17 cellular contexts compared by ENCODE assay signal in the genomic region with DNA sequence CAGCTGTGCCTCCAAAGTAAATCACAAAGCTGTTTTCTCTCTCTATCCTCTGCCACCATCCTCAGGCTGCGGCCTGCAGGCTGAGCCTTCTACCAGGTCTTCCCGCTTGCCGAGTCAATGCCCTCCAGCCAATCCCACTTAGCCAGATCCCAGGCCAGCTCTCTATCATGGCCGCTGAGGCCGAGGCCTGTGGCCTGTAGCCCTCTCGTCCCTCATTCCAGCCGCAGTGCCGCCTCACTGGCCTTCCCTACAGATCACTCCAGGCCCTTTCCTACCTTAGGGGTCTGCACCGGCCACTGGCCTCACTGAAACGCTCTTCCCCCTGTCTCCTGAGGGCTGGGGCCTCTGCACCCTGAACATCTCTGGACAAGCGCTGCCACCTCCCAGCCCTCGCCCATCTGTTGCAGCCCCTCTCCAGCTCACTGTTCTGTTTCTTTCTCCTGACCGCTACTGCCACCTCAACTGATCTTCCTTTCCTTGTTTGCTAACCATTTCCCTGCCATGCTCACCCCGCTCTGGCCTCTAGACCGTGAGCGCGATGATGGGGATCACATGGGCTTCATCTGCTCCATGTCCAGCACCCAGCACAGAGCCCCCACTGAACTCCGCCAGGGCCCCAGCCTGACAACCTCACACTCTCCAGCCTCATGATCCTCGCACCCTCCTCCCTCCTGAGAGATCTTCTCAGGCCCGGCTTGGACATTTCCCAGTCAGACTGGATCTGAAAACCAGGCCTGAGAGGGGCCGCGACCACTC. TPM values are rescaled to one million over a fixed set of nuclear protein-coding genes. Genes with fewer than 3 reads are reported as not detected.
DNase-seq lines count a peak whose midpoint lies in the region; ATAC-seq and TF ChIP-seq lines count a peak whose summit lies in the region.
"Had no signal": no experiment of that assay in that cellular context is flagged by ENCODE, and none has a peak within 500 bp of the region (broad histone marks: within the 10 kb centered on the region; RNA-seq: fewer than 3 reads in every experiment).

No MANE protein-coding gene starts in this region.

- H3K23ac ChIP-seq in mesenchymal stem cell (ENCODE audit: low read length in 2 of 2) = no peak overlapping the region

- no peak overlapping the region for H2BK5ac ChIP-seq in mesenchymal stem cell (ENCODE audit: low read depth, low read length, poor library complexity, severe bottlenecking)

- H3K18ac ChIP-seq in mesenchymal stem cell (ENCODE audit: low read depth in 1 of 2, low read length in 2 of 2) = no peak overlapping the region

- no peak overlapping the region for H3K4me3 Mint-ChIP-seq in brain
- H3K4me3 Mint-ChIP-seq in stimulated activated naive B cell treated with anti-CD40 and anti-IgM and Interleukin-4, amounts not matched to agents 10 μg/mL and 1 μg/mL and 100 μg/mL, for 72 hours = no peak overlapping the region
- H3K4me3 Mint-ChIP-seq: activated naive CD8-positive, alpha-beta T cell treated with anti-CD3 and anti-CD28 coated beads, Interleukin-2, amount 10 ng/mL, durations not matched to agents 7 days and 5 days; CD14-positive monocyte; natural killer cell had no signal

- no peak for ATAC-seq in stimulated activated naive B cell treated with anti-CD40 and anti-IgM and Interleukin-4, amounts not matched to agents 10 μg/mL and 1 μg/mL and 100 μg/mL, for 72 hours (replicated peaks)
- ATAC-seq: natural killer cell, PC-3 had no signal

- H3K4me2 ChIP-seq in mesenchymal stem cell (ENCODE audit: low read length, poor library complexity, severe bottlenecking) = no peak overlapping the region
- H3K4me2 ChIP-seq in mammary epithelial cell (ENCODE audit: insufficient read depth, low read depth, low read length) = no peak overlapping the region

- no peak overlapping the region for H3K4ac ChIP-seq in mesenchymal stem cell (ENCODE audit: low read depth in 1 of 2, low read length in 2 of 2)

- H2BK15ac ChIP-seq in mesenchymal stem cell (ENCODE audit: low read depth, poor library complexity, severe bottlenecking) = peak overlapping the region; percentile 13

- no peaks in the 10 kb centered on the region for H3K9me3 ChIP-seq in NT2/D1 (ENCODE audit: insufficient read depth, low read length)
- H3K9me3 ChIP-seq in mesenchymal stem cell (ENCODE audit: control insufficient read depth, low read length) = no peaks in the 10 kb centered on the region
- no peaks in the 10 kb centered on the region for H3K9me3 ChIP-seq in mammary epithelial cell (replicated peaks; ENCODE audit: insufficient read depth, low read length)
- H3K9me3 ChIP-seq: thoracic aorta had no signal

- H4K8ac ChIP-seq in mesenchymal stem cell (ENCODE audit: low read length) = peak overlapping the region; percentile 39

- H3K9ac ChIP-seq in NT2/D1 (ENCODE audit: insufficient read length, low read depth) (peak overlapping the region; percentile 36), mesenchymal stem cell (ENCODE audit: low read length) (no peak overlapping the region), mammary epithelial cell (ENCODE audit: insufficient read depth, low read length) (no peak overlapping the region)

- H2AFZ ChIP-seq in mesenchymal stem cell (ENCODE audit: low read depth, low read length) (no peak overlapping the region), mammary epithelial cell (ENCODE audit: low read depth, low read length) (no peak overlapping the region)

- H4K20me1 ChIP-seq in mammary epithelial cell (ENCODE audit: insufficient read depth, low read length) = no peaks in the 10 kb centered on the region

- H3K27me3 ChIP-seq in NT2/D1 (ENCODE audit: insufficient read depth, insufficient read length) (no peaks in the 10 kb centered on the region), mesenchymal stem cell (ENCODE audit: control insufficient read depth in 1 of 2, insufficient read depth in 1 of 2, low read length in 2 of 2) (no peaks in the 10 kb centered on the region), mammary epithelial cell (ENCODE audit: insufficient read depth, low read length) (no peaks in the 10 kb centered on the region)

- BruUV-seq in mammary epithelial cell (replicated peaks; lab: Mats Ljungman, UMichigan) = no TSS peak

- H3K4me3 ChIP-seq in NT2/D1 (ENCODE audit: insufficient read length, low read depth) = no peak overlapping the region
- H3K4me3 ChIP-seq in mesenchymal stem cell (ENCODE audit: insufficient read depth in 1 of 2, low read depth in 1 of 2, low read length in 2 of 2) = no peak overlapping the region
- no peak overlapping the region for H3K4me3 ChIP-seq in mammary epithelial cell (replicated peaks in 1 of 3; ENCODE audit: insufficient read depth in 1 of 3, low read depth in 2 of 3, low read length in 3 of 3)
- H3K4me3 ChIP-seq: thoracic aorta had no signal

- peak overlapping the region in 1 of 2 experiments; percentile 7 for H2BK12ac ChIP-seq in mesenchymal stem cell (ENCODE audit: low read length in 2 of 2)

- H2BK120ac ChIP-seq in mesenchymal stem cell (ENCODE audit: low read depth, low read length) = peak overlapping the region; percentile 39

- dilution Hi-C loops in mammary epithelial cell (cut with HindIII; ENCODE audit: low sequenced_read_pairs) = loop anchor here (25.0 kb wide), 1 partner anchor 178 kb away; a partner anchor contains a TSS

- peaks cover 60% of the 10 kb centered on the region for H3K79me2 ChIP-seq in mammary epithelial cell (ENCODE audit: insufficient read depth, low read length)

- TF ChIP-seq CTCF in brain (conservative IDR thresholded peaks at IDR 0.05) (no peak), mammary epithelial cell (conservative IDR thresholded peaks at IDR 0.05 in 1 of 2, IDR thresholded peaks at IDR 0.05 in 1 of 2; ENCODE audit: extremely low read depth in 1 of 2, insufficient read depth in 1 of 2, low read depth in 1 of 2, low read length in 2 of 2) (no peak)

- peak overlapping the region in 4 of 5 experiments; percentile 0 to 52 (median 32) for H3K27ac Mint-ChIP-seq in brain
- peak overlapping the region; percentile 43 for H3K27ac Mint-ChIP-seq in stimulated activated naive B cell treated with anti-CD40 and anti-IgM and Interleukin-4, amounts not matched to agents 10 μg/mL and 1 μg/mL and 100 μg/mL, for 72 hours
- H3K27ac Mint-ChIP-seq: activated naive CD8-positive, alpha-beta T cell treated with anti-CD3 and anti-CD28 coated beads, Interleukin-2, amount 10 ng/mL, durations not matched to agents 7 days and 5 days had no signal

- H3K27ac ChIP-seq in mesenchymal stem cell (ENCODE audit: low read length, poor library complexity, severe bottlenecking) (no peak overlapping the region), mammary epithelial cell (ENCODE audit: insufficient read depth, low read depth, low read length) (no peak overlapping the region)
- H3K27ac ChIP-seq: thoracic aorta, WERI-Rb-1 had no signal

- H3K4me1 Mint-ChIP-seq in brain = peaks cover 13% of the 10 kb centered on the region
- H3K4me1 Mint-ChIP-seq in stimulated activated naive B cell treated with anti-CD40 and anti-IgM and Interleukin-4, amounts not matched to agents 10 μg/mL and 1 μg/mL and 100 μg/mL, for 72 hours = peaks cover 12 to 13% of the 10 kb centered on the region in 2 donors
- H3K4me1 Mint-ChIP-seq: activated naive CD8-positive, alpha-beta T cell treated with anti-CD3 and anti-CD28 coated beads, Interleukin-2, amount 10 ng/mL, durations not matched to agents 7 days and 5 days; CD14-positive monocyte had no signal

- H3K4me1 ChIP-seq in NT2/D1 (ENCODE audit: insufficient read depth, insufficient read length) = peaks cover 40% of the 10 kb centered on the region
- H3K4me1 ChIP-seq in mesenchymal stem cell (ENCODE audit: control insufficient read depth, insufficient read depth, low read depth, low read length) = peaks cover 21% of the 10 kb centered on the region
- H3K4me1 ChIP-seq in mammary epithelial cell (ENCODE audit: insufficient read depth, low read length) = peaks cover 13% of the 10 kb centered on the region

- no peak overlapping the region for H3K14ac ChIP-seq in mesenchymal stem cell (ENCODE audit: low read length in 2 of 2)

- in situ Hi-C loops in mammary epithelial cell (cut with MboI; ENCODE audit: low sequenced_read_pairs in 2 of 2) = no loop called here

- H3K79me1 ChIP-seq in mesenchymal stem cell (replicated peaks; ENCODE audit: low read length, poor library complexity, severe bottlenecking) = peaks cover 75% of the 10 kb centered on the region

- CTCF ChIA-PET in mammary epithelial cell (lab: Charles Lee; ENCODE audit: low non-redundant PET) = no interaction called here

- H3K27me3 Mint-ChIP-seq in brain = no peaks in the 10 kb centered on the region
- no peaks in the 10 kb centered on the region for H3K27me3 Mint-ChIP-seq in stimulated activated naive B cell treated with anti-CD40 and anti-IgM and Interleukin-4, amounts not matched to agents 10 μg/mL and 1 μg/mL and 100 μg/mL, for 72 hours
- H3K27me3 Mint-ChIP-seq: activated naive CD8-positive, alpha-beta T cell treated with anti-CD3 and anti-CD28 coated beads, Interleukin-2, amount 10 ng/mL, durations not matched to agents 7 days and 5 days had no signal

- 98% methylated on average over 22 of the region's 22 CpGs for WGBS in mesenchymal stem cell
- 97% methylated on average over 20 of the region's 22 CpGs for WGBS in mammary epithelial cell (ENCODE audit: low coverage, missing lambda C conversion rate)

- no peaks in the 10 kb centered on the region for H3K9me3 Mint-ChIP-seq in brain
- H3K9me3 Mint-ChIP-seq in stimulated activated naive B cell treated with anti-CD40 and anti-IgM and Interleukin-4, amounts not matched to agents 10 μg/mL and 1 μg/mL and 100 μg/mL, for 72 hours = no peaks in the 10 kb centered on the region
- H3K9me3 Mint-ChIP-seq: activated naive CD8-positive, alpha-beta T cell treated with anti-CD3 and anti-CD28 coated beads, Interleukin-2, amount 10 ng/mL, durations not matched to agents 7 days and 5 days; CD14-positive monocyte; natural killer cell had no signal

- peak overlapping the region; percentile 43 for H4K91ac ChIP-seq in mesenchymal stem cell (ENCODE audit: low read length)

- H3K36me3 ChIP-seq in NT2/D1 (ENCODE audit: insufficient read depth, insufficient read length, low read length) = peaks cover 97% of the 10 kb centered on the region
- H3K36me3 ChIP-seq in mesenchymal stem cell (ENCODE audit: control insufficient read depth in 1 of 2, insufficient read depth in 2 of 2, low read depth in 1 of 2, low read length in 2 of 2) = peaks cover 86% of the 10 kb centered on the region in 2 experiments
- H3K36me3 ChIP-seq in mammary epithelial cell (ENCODE audit: insufficient read depth, low read length) = peaks cover 8% of the 10 kb centered on the region

- peaks cover 65% of the 10 kb centered on the region for H3K36me3 Mint-ChIP-seq in brain
- H3K36me3 Mint-ChIP-seq in stimulated activated naive B cell treated with anti-CD40 and anti-IgM and Interleukin-4, amounts not matched to agents 10 μg/mL and 1 μg/mL and 100 μg/mL, for 72 hours = peaks cover 50 to 75% of the 10 kb centered on the region in 2 donors

- no peak overlapping the region for H2AK5ac ChIP-seq in mesenchymal stem cell (ENCODE audit: low read length, severe bottlenecking)

- intact Hi-C loops in mammary epithelial cell (cut with micrococcal nuclease) = no loop called here

- DNase-seq in NT2/D1 (ENCODE audit: low read depth, low spot score) (no peak), mesenchymal stem cell (no peak), mammary epithelial cell (no peak), NCI-H2171 (lab: John Stamatoyannopoulos, UW) (no peak)
- no peak for DNase-seq in stimulated activated naive B cell treated with anti-CD40 and anti-IgM and Interleukin-4, amounts not matched to agents 10 μg/mL and 1 μg/mL and 100 μg/mL, for 72 hours
- no peak for DNase-seq in activated CD8-positive, alpha-beta memory T cell treated with anti-CD3 and anti-CD28 coated beads, Interleukin-2, amount 50 U/mL, for 4 hours
- DNase-seq: activated naive CD8-positive, alpha-beta T cell treated with anti-CD3 and anti-CD28 coated beads, Interleukin-2, amount 10 ng/mL, durations not matched to agents 7 days and 5 days; cerebellar nuclear complex; head of caudate nucleus; natural killer cell; NCI-H2029; NCI-H526; PC-3; WERI-Rb-1 had no signal

RNA-seq across cellular contexts. Expression of a gene that starts 8.5 kb away (rescaled TPM):
- polyA plus RNA-seq in brain (ENCODE audit: insufficient read depth, low read depth, low replicate concordance) (39.5 TPM), mammary epithelial cell (11.6 TPM)
- polyA plus RNA-seq in mesenchymal stem cell (2013, experiment 1 of 2) = 49.1 TPM
- polyA plus RNA-seq in mesenchymal stem cell (2013, experiment 2 of 2) = 47.9 TPM
- total RNA-seq in mammary epithelial cell = 10 to 100 TPM in 1 of 2 donors, 1 to 10 TPM in 1; 7.8 to 31.3 TPM
- 16.1 TPM for polyA minus RNA-seq in mammary epithelial cell

RNA-seq across cellular contexts. Expression of a gene that starts 8.5 kb away (rescaled TPM):
- polyA plus RNA-seq in brain (ENCODE audit: insufficient read depth, low read depth, low replicate concordance) (52.4 TPM), mammary epithelial cell (6.1 TPM)
- 17.2 TPM for polyA plus RNA-seq in mesenchymal stem cell (2013, experiment 1 of 2)
- 16.6 TPM for polyA plus RNA-seq in mesenchymal stem cell (2013, experiment 2 of 2)
- 10 to 100 TPM in 1 of 2 donors, 1 to 10 TPM in 1; 5.8 to 11.0 TPM for total RNA-seq in mammary epithelial cell
- 20.5 TPM for polyA minus RNA-seq in mammary epithelial cell
